Comparison of ENCODE assay signal across 8 cellular contexts in genomic region chr20:35954907-35955251, GRCh38. TPM values are rescaled to one million over a fixed set of nuclear protein-coding genes. Genes with fewer than 3 reads are reported as not detected.
A peak's percentile ranks its signal among the peaks of the same experiment; 100 is the strongest.
DNase-seq lines count a peak whose midpoint lies in the region; ATAC-seq and TF ChIP-seq lines count a peak whose summit lies in the region.

No MANE protein-coding gene starts in this region.

- POLR2A ChIA-PET in HEK293 (lab: Yijun Ruan, JAX): interaction anchor here (0.6 to 3.0 kb wide), 21 partner anchors 9 to 500 kb away, joined by 3 to 47 read pairs (median 4); partner anchors contain the start of genes CEP250, CNBD2, CPNE1 and NFS1

- no peaks in the 10 kb centered on the region for H3K27me3 Mint-ChIP-seq in natural killer cell treated with Interleukin-12 subunit alpha and Interleukin-12 subunit beta and Interleukin-15 and Interleukin-18, amount 100 ng/mL, for 72 hours

- TF ChIP-seq CTCF in HEK293 (tag by site-specific recombination; IDR thresholded peaks at IDR 0.05) (no peak), epithelial cell of esophagus (IDR thresholded peaks at IDR 0.05; ENCODE audit: insufficient read depth, low read depth, low read length, missing control alignments) (no peak)

- H3K4me1 Mint-ChIP-seq in natural killer cell treated with Interleukin-12 subunit alpha and Interleukin-12 subunit beta and Interleukin-15 and Interleukin-18, amount 100 ng/mL, for 72 hours (ENCODE audit: low read depth in 2 of 2): peaks cover 9 to 19% of the 10 kb centered on the region in 2 donors

- H3K9me3 ChIP-seq in HEK293 (ENCODE audit: control insufficient read depth, insufficient read depth, low read depth, low read length): no peaks in the 10 kb centered on the region

- peak overlapping the region; percentile 97 for H3K4me3 Mint-ChIP-seq in natural killer cell treated with Interleukin-12 subunit alpha and Interleukin-12 subunit beta and Interleukin-15 and Interleukin-18, amount 100 ng/mL, for 72 hours

- peaks cover 0 to 10% of the 10 kb centered on the region in 2 experiments; a peak in 2 of 3 replicates for H3K36me3 ChIP-seq in HEK293 (ENCODE audit: control insufficient read depth in 2 of 2, insufficient read depth in 1 of 2, low read length in 2 of 2)

- H3K4me1 ChIP-seq in HEK293 (ENCODE audit: control insufficient read depth, insufficient read depth, low read length): no peaks in the 10 kb centered on the region

- no peaks in the 10 kb centered on the region for H3K9me3 Mint-ChIP-seq in natural killer cell treated with Interleukin-12 subunit alpha and Interleukin-12 subunit beta and Interleukin-15 and Interleukin-18, amount 100 ng/mL, for 72 hours

- CTCF ChIA-PET in HEK293 (lab: Yijun Ruan, JAX): interaction anchor here (0.5 to 3.9 kb wide), 37 partner anchors 9 to 505 kb away, joined by 3 to 46 read pairs (median 4); partner anchors contain the start of gene CNBD2

- DNase-seq in DMS79 (lab: John Stamatoyannopoulos, UW): peak; percentile 27
- peak in 3 of 5 donors; percentile 15 to 58 (median 29) for DNase-seq in T-helper 1 cell
- DNase-seq in epithelial cell of esophagus (ENCODE audit: low read depth): peak; percentile 25
- no peak for DNase-seq in natural killer cell treated with Interleukin-12 subunit alpha and Interleukin-12 subunit beta and Interleukin-15 and Interleukin-18, amount 100 ng/mL, for 72 hours (ENCODE audit: low spot score)

- ATAC-seq in natural killer cell treated with Interleukin-12 subunit alpha and Interleukin-12 subunit beta and Interleukin-15 and Interleukin-18, amount 100 ng/mL, for 72 hours: peak in 1 of 2 donors; percentile 3
- no peak for ATAC-seq in GM21528 (IDR thresholded peaks at IDR 0.05; ENCODE audit: low FRiP score, unreplicated experiment)
- ATAC-seq in GM19452 (IDR thresholded peaks at IDR 0.05; ENCODE audit: unreplicated experiment): no peak
- no peak for ATAC-seq in GM19328 (IDR thresholded peaks at IDR 0.05; ENCODE audit: unreplicated experiment)

- no peaks in the 10 kb centered on the region for H3K36me3 Mint-ChIP-seq in natural killer cell treated with Interleukin-12 subunit alpha and Interleukin-12 subunit beta and Interleukin-15 and Interleukin-18, amount 100 ng/mL, for 72 hours

- peak overlapping the region; percentile 97 to 98 for H3K27ac Mint-ChIP-seq in natural killer cell treated with Interleukin-12 subunit alpha and Interleukin-12 subunit beta and Interleukin-15 and Interleukin-18, amount 100 ng/mL, for 72 hours

- peak overlapping the region; percentile 77 for H3K4me3 ChIP-seq in HEK293 (ENCODE audit: low read depth, low read length)
- H3K4me3 ChIP-seq in epithelial cell of esophagus (ENCODE audit: low read length): peak overlapping the region; percentile 87

- H3K27ac ChIP-seq in HEK293 (ENCODE audit: extremely low read depth, low read depth, low read length): peak overlapping the region; percentile 89

TF ChIP-seq in HEK293, 187 proteins besides CTCF, POLR2A, EP300 and RAD21:
- TF ChIP-seq ZNF157 (tag by site-specific recombination; IDR thresholded peaks at IDR 0.05) (no peak), ZNF18 (tag by site-specific recombination; IDR thresholded peaks at IDR 0.05) (0 out of 2 replicates have a peak, but pooled peaks have one; percentile 4), ZNF292 (tag by site-specific recombination; IDR thresholded peaks at IDR 0.05; ENCODE audit: borderline replicate concordance, low read depth) (no peak), ZNF248 (tag by site-specific recombination; IDR thresholded peaks at IDR 0.05) (no peak), GLIS2 (tag by site-specific recombination; IDR thresholded peaks at IDR 0.05) (peak; percentile 49; the same call in 1 of the 2 replicates), SCRT2 (tag by site-specific recombination; IDR thresholded peaks at IDR 0.05) (no peak), ZFP3 (tag by site-specific recombination; IDR thresholded peaks at IDR 0.05; ENCODE audit: low read depth) (no peak), SETDB1 (IDR thresholded peaks at IDR 0.05; ENCODE audit: insufficient read length, low read length) (peak; percentile 3), ZNF341 (tag by site-specific recombination; IDR thresholded peaks at IDR 0.05; ENCODE audit: low read depth) (no peak), ZNF184 (tag by site-specific recombination; IDR thresholded peaks at IDR 0.05) (no peak), HOXD13 (CRISPR knock-in tag; IDR thresholded peaks at IDR 0.05; ENCODE audit: borderline replicate concordance) (no peak), ZNF335 (tag by site-specific recombination; conservative IDR thresholded peaks at IDR 0.05) (peak; percentile 49), ZSCAN30 (tag by site-specific recombination; IDR thresholded peaks at IDR 0.05) (peak; percentile 88), ZNF221 (tag by site-specific recombination; IDR thresholded peaks at IDR 0.05; ENCODE audit: borderline replicate concordance) (no peak)

RNA-seq across cellular contexts. Expression of gene SCAND1, which starts 0.6 kb away (rescaled TPM):
- 10 to 100 TPM; 44.8 to 55.4 TPM for total RNA-seq in natural killer cell treated with Interleukin-12 subunit alpha and Interleukin-12 subunit beta and Interleukin-15 and Interleukin-18, amount 100 ng/mL, for 72 hours

RNA-seq across cellular contexts. Expression of gene CNBD2, which starts 13.5 kb away (rescaled TPM):
- 1 to 10 TPM; 4.8 to 6.8 TPM for total RNA-seq in natural killer cell treated with Interleukin-12 subunit alpha and Interleukin-12 subunit beta and Interleukin-15 and Interleukin-18, amount 100 ng/mL, for 72 hours
